Comparison of ENCODE assay signal across 18 cellular contexts in the genomic region with DNA sequence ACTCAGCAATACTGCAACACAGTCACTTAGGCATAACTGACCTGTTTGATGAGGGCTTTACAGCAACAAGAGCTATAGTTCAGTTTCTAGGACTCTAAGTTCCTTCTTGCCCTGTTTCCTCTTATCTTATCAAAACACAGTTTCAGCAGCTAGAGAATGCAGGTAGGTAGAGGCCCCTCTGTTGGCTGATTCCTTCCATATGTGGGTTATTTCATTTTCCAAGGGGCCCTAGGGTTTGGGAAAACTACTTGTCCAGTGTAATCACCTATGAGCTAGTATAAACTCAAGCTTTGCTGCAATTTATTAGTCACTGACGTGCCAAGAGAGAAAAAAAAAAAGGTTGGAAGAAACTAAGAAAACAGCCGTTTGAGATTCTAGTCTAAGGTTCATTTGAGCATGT.
"Had no signal": no experiment of that assay in that cellular context is flagged by ENCODE, and none has a peak within 500 bp of the region (broad histone marks: within the 10 kb centered on the region; RNA-seq: fewer than 3 reads in every experiment).

No MANE protein-coding gene starts in this region.

- DNase-seq: esophagus squamous epithelium; glutamatergic neuron; immature natural killer cell; left lung; naive B cell; nephron progenitor cell; psoas muscle; retina; right lobe of liver; spleen; stimulated activated CD4-positive, alpha-beta T cell treated with anti-CD3 and anti-CD28 coated beads, Interleukin-2, amount 100 ng/mL, for 24 hours; stimulated activated CD4-positive, alpha-beta T cell treated with anti-CD3 and anti-CD28 coated beads, Interleukin-4, amount 100 ng/mL, for 4 hours; stimulated activated naive B cell treated with anti-CD40 and anti-IgM and Interleukin-4, amounts not matched to agents 10 μg/mL and 1 μg/mL and 100 μg/mL, for 72 hours; stimulated activated naive CD8-positive, alpha-beta T cell treated with anti-CD3 and anti-CD28 coated beads, Interleukin-15, amount 100 ng/mL, for 72 hours; testis had no signal

- H3K4me1 ChIP-seq: esophagus squamous epithelium, right lobe of liver, spleen, testis, tibial nerve had no signal

- H3K4me3 ChIP-seq: esophagus squamous epithelium, gastroesophageal sphincter, left lung, lung, psoas muscle, right lobe of liver, spleen, testis, tibial nerve had no signal

- H3K27me3 ChIP-seq: esophagus squamous epithelium, gastroesophageal sphincter, left lung, right lobe of liver, spleen, testis, tibial nerve had no signal

- H3K36me3 ChIP-seq: esophagus squamous epithelium, gastroesophageal sphincter, left lung, right lobe of liver, spleen, tibial nerve had no signal

- H3K9me3 ChIP-seq: esophagus squamous epithelium, gastroesophageal sphincter, left lung, psoas muscle, right lobe of liver, spleen, testis, tibial nerve had no signal

- H3K27ac ChIP-seq: esophagus squamous epithelium, gastroesophageal sphincter, left lung, psoas muscle, right lobe of liver, spleen, testis, tibial nerve had no signal
